Comparison of ENCODE assay signal across 8 cellular contexts in the genomic region with DNA sequence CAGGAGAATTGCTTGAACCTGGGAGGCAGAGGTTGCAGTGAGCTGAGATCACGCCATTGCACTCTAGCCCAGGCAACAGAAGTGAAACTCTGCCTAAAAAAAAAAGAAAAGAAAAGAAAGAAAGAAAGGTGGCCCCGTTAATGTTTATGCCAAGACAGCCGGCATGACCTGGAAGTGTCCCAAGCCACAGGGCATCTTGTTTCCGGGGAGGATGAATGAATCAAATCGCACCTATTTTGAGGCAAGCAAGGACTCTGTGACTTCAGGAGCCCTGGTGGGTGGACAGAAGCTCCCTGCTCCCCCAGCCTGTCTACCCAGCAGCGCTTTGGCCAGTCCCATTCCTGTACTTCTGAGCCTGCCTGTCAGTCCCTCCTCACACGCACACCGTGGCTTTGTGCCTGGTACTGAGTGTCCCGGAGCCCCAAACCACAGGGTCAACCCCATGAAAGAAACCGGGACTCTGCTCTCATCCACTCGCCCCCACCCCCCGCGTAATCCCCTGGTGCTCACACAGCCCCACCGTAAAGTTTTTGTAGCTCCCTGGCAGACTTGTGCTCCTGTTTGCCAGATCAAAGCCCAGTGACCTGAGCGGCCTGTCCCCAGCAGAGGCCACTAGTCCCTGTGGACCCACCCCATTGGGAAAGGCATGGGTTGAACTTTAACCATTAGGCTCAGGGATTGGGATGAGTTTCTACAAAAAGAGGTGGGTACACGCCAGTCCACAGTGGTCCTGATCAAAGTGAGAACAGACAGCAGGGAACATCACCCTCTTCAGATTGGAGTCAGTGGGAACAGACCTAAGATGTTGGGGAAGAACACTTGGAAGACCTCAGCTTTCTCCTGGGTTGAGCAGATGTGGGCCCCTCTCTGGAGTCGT. TPM values are rescaled to one million over a fixed set of nuclear protein-coding genes. Genes with fewer than 3 reads are reported as not detected.
DNase-seq lines count a peak whose midpoint lies in the region; ATAC-seq and TF ChIP-seq lines count a peak whose summit lies in the region.

No MANE protein-coding gene starts in this region.

- no peaks in the 10 kb centered on the region for H3K9me3 Mint-ChIP-seq in activated CD4-positive, alpha-beta memory T cell treated with anti-CD3 and anti-CD28 coated beads, Interleukin-2, amount 10 ng/mL, durations not matched to agents 7 days and 5 days
- peaks cover 2% of the 10 kb centered on the region for H3K9me3 Mint-ChIP-seq in glutamatergic neuron (ENCODE audit: unreplicated experiment)

- ATAC-seq in Right ventricle myocardium inferior, result peak; percentile 30
- ATAC-seq in HG03378 (IDR thresholded peaks at IDR 0.05; ENCODE audit: unreplicated experiment), result peak; percentile 18
- ATAC-seq in HG03175 (IDR thresholded peaks at IDR 0.05; ENCODE audit: unreplicated experiment), result no peak

- POLR2A ChIA-PET in activated CD4-positive, alpha-beta memory T cell treated with anti-CD3 and anti-CD28 coated beads, Interleukin-2, amount 10 ng/mL, durations not matched to agents 7 days and 5 days (lab: Charles Lee), result interaction anchor here (0.6 to 2.1 kb wide), 19 partner anchors 9 to 272 kb away, joined by 3 to 20 read pairs (median 5); a partner anchor contains a TSS

- H3K4me1 Mint-ChIP-seq in activated CD4-positive, alpha-beta memory T cell treated with anti-CD3 and anti-CD28 coated beads, Interleukin-2, amount 10 ng/mL, durations not matched to agents 7 days and 5 days, result peaks cover 20% of the 10 kb centered on the region
- peaks cover 2% of the 10 kb centered on the region for H3K4me1 Mint-ChIP-seq in glutamatergic neuron (ENCODE audit: low read depth, unreplicated experiment)

- H3K27me3 Mint-ChIP-seq in activated CD4-positive, alpha-beta memory T cell treated with anti-CD3 and anti-CD28 coated beads, Interleukin-2, amount 10 ng/mL, durations not matched to agents 7 days and 5 days, result no peaks in the 10 kb centered on the region
- H3K27me3 Mint-ChIP-seq in glutamatergic neuron (ENCODE audit: unreplicated experiment), result peaks cover 4% of the 10 kb centered on the region

- H3K4me3 Mint-ChIP-seq in activated CD4-positive, alpha-beta memory T cell treated with anti-CD3 and anti-CD28 coated beads, Interleukin-2, amount 10 ng/mL, durations not matched to agents 7 days and 5 days, result peak overlapping the region; percentile 89
- H3K4me3 Mint-ChIP-seq in glutamatergic neuron (ENCODE audit: unreplicated experiment), result peak overlapping the region; percentile 67

- peak overlapping the region; percentile 49 for H3K4me3 ChIP-seq in retinal pigment epithelial cell (ENCODE audit: low read length)

- CTCF ChIA-PET in activated CD4-positive, alpha-beta memory T cell treated with anti-CD3 and anti-CD28 coated beads, Interleukin-2, amount 10 ng/mL, durations not matched to agents 7 days and 5 days (lab: Charles Lee), result interaction anchor here (1.0 to 1.5 kb wide), 3 partner anchors 74 to 223 kb away, joined by 3 to 5 read pairs (median 3); a partner anchor contains a TSS

- DNase-seq in Right ventricle myocardium inferior (ENCODE audit: missing footprints) (no peak), cardiac septum (ENCODE audit: low spot score) (no peak), glutamatergic neuron (no peak), retinal pigment epithelial cell (ENCODE audit: low read depth) (peak; percentile 51), mesenteric fat pad (ENCODE audit: low spot score) (no peak)
- DNase-seq in activated CD4-positive, alpha-beta memory T cell treated with anti-CD3 and anti-CD28 coated beads, Interleukin-2, amount 10 ng/mL, durations not matched to agents 7 days and 5 days, result peak; percentile 39

- intact Hi-C loops in Right ventricle myocardium inferior (cut with DNase I) (no loop called here), cardiac septum (cut with DNase I) (no loop called here)

- H3K27ac Mint-ChIP-seq in activated CD4-positive, alpha-beta memory T cell treated with anti-CD3 and anti-CD28 coated beads, Interleukin-2, amount 10 ng/mL, durations not matched to agents 7 days and 5 days, result peak overlapping the region; percentile 63
- no peak overlapping the region for H3K27ac Mint-ChIP-seq in glutamatergic neuron (ENCODE audit: unreplicated experiment)

- TF ChIP-seq CTCF in glutamatergic neuron (IDR thresholded peaks at IDR 0.05; ENCODE audit: partially characterized antibody, unreplicated experiment) (no peak), retinal pigment epithelial cell (conservative IDR thresholded peaks at IDR 0.05; ENCODE audit: low read depth, low read length) (no peak)

- H3K36me3 Mint-ChIP-seq in activated CD4-positive, alpha-beta memory T cell treated with anti-CD3 and anti-CD28 coated beads, Interleukin-2, amount 10 ng/mL, durations not matched to agents 7 days and 5 days (ENCODE audit: low read depth), result no peaks in the 10 kb centered on the region
- H3K36me3 Mint-ChIP-seq in glutamatergic neuron (ENCODE audit: unreplicated experiment), result no peaks in the 10 kb centered on the region

RNA-seq across cellular contexts. Expression of a gene that starts 19.3 kb away (rescaled TPM):
- 35.0 TPM for total RNA-seq in Right ventricle myocardium inferior
- 41.7 TPM for total RNA-seq in cardiac septum
- total RNA-seq in activated CD4-positive, alpha-beta memory T cell treated with anti-CD3 and anti-CD28 coated beads, Interleukin-2, amount 10 ng/mL, durations not matched to agents 7 days and 5 days, result 10 to 100 TPM; 75.6 to 75.9 TPM
- 77.8 TPM for total RNA-seq in glutamatergic neuron (ENCODE audit: unreplicated experiment)
- total RNA-seq in mesenteric fat pad, result 57.4 TPM

RNA-seq across cellular contexts. Expression of a gene that starts 34.5 kb away (rescaled TPM):
- total RNA-seq in Right ventricle myocardium inferior, result 26.0 TPM
- total RNA-seq in cardiac septum, result 23.7 TPM
- 10 to 100 TPM; 69.2 TPM for total RNA-seq in activated CD4-positive, alpha-beta memory T cell treated with anti-CD3 and anti-CD28 coated beads, Interleukin-2, amount 10 ng/mL, durations not matched to agents 7 days and 5 days
- 85.2 TPM for total RNA-seq in glutamatergic neuron (ENCODE audit: unreplicated experiment)
- total RNA-seq in mesenteric fat pad, result 42.1 TPM

RNA-seq across cellular contexts. Expression of a gene that starts 38.8 kb away (rescaled TPM):
- total RNA-seq in Right ventricle myocardium inferior (not detected), cardiac septum (0.59 TPM), glutamatergic neuron (ENCODE audit: unreplicated experiment) (not detected), mesenteric fat pad (not detected)
- 1 to 10 TPM in 1 of 2 experiments, not detected in 1; 1.2 TPM for total RNA-seq in activated CD4-positive, alpha-beta memory T cell treated with anti-CD3 and anti-CD28 coated beads, Interleukin-2, amount 10 ng/mL, durations not matched to agents 7 days and 5 days

RNA-seq across cellular contexts. Expression of a gene that starts 46.5 kb away (rescaled TPM):
- 1.4 TPM for total RNA-seq in Right ventricle myocardium inferior
- total RNA-seq in cardiac septum, result 2.2 TPM
- total RNA-seq in activated CD4-positive, alpha-beta memory T cell treated with anti-CD3 and anti-CD28 coated beads, Interleukin-2, amount 10 ng/mL, durations not matched to agents 7 days and 5 days, result 100 to 1,000 TPM; 343 to 354 TPM
- 2.9 TPM for total RNA-seq in glutamatergic neuron (ENCODE audit: unreplicated experiment)
- 2.3 TPM for total RNA-seq in mesenteric fat pad

RNA-seq across cellular contexts. Expression of a gene that starts 59.4 kb away (rescaled TPM):
- total RNA-seq in Right ventricle myocardium inferior (5.3 TPM), cardiac septum (6.1 TPM), glutamatergic neuron (ENCODE audit: unreplicated experiment) (74.7 TPM), mesenteric fat pad (5.3 TPM)
- total RNA-seq in activated CD4-positive, alpha-beta memory T cell treated with anti-CD3 and anti-CD28 coated beads, Interleukin-2, amount 10 ng/mL, durations not matched to agents 7 days and 5 days, result 10 to 100 TPM; 14.2 to 14.5 TPM

Comparison
In these comparisons a context has a peak if more than half of its experiments do, and no peak if none do; other contexts are left out.
1. DNase-seq: peak in activated CD4-positive, alpha-beta memory T cell treated with anti-CD3 and anti-CD28 coated beads, Interleukin-2, amount 10 ng/mL, durations not matched to agents 7 days and 5 days (single experiment) and retinal pigment epithelial cell (single experiment); none in Right ventricle myocardium inferior (single experiment), cardiac septum (single experiment), glutamatergic neuron (single experiment) and mesenteric fat pad (single experiment).